Comparison of ENCODE assay signal across 10 cellular contexts in genomic region chr19:18418034-18418724, GRCh38. TPM values are rescaled to one million over a fixed set of nuclear protein-coding genes. Genes with fewer than 3 reads are reported as not detected.
A peak's percentile ranks its signal among the peaks of the same experiment; 100 is the strongest.
DNase-seq lines count a peak whose midpoint lies in the region; ATAC-seq and TF ChIP-seq lines count a peak whose summit lies in the region.
"Had no signal": no experiment of that assay in that cellular context is flagged by ENCODE, and none has a peak within 500 bp of the region (broad histone marks: within the 10 kb centered on the region; RNA-seq: fewer than 3 reads in every experiment).

No MANE protein-coding gene starts in this region.

- peak overlapping the region; percentile 91 for H3K27ac Mint-ChIP-seq in osteocyte (ENCODE audit: unreplicated experiment)

- H3K9me3 Mint-ChIP-seq in osteocyte (ENCODE audit: unreplicated experiment), result no peaks in the 10 kb centered on the region

- H3K36me3 Mint-ChIP-seq in osteocyte (ENCODE audit: unreplicated experiment), result peaks cover 2% of the 10 kb centered on the region

- H3K27me3 Mint-ChIP-seq in osteocyte (ENCODE audit: unreplicated experiment), result no peaks in the 10 kb centered on the region

- no peaks in the 10 kb centered on the region for H3K9me3 ChIP-seq in ES-I3 (ENCODE audit: control insufficient read depth, insufficient read depth, low read length)

- peak overlapping the region; percentile 69 for H3K4me3 Mint-ChIP-seq in osteocyte (ENCODE audit: unreplicated experiment)

- H3K9ac ChIP-seq in ES-I3 (ENCODE audit: low read depth, low read length), result peak overlapping the region; percentile 70; the same call in 1 of the 2 replicates

- no peaks in the 10 kb centered on the region for H3K36me3 ChIP-seq in ES-I3 (ENCODE audit: insufficient read depth, low read length)

- peak; percentile 47 for DNase-seq in SW480 (ENCODE audit: low spot score)
- no peak for DNase-seq in epithelial cell of proximal tubule (ENCODE audit: low read depth)
- DNase-seq in osteocyte (ENCODE audit: extremely low spot score, unreplicated experiment), result no peak
- no peak for DNase-seq in effector CD8-positive, alpha-beta T cell (lab: John Stamatoyannopoulos, UW)
- DNase-seq in SKM-1 (lab: John Stamatoyannopoulos, UW; ENCODE audit: unreplicated experiment), result no peak
- DNase-seq in pons (ENCODE audit: low spot score), result no peak

- peaks cover 25% of the 10 kb centered on the region for H3K4me1 ChIP-seq in ES-I3 (ENCODE audit: insufficient read depth, low read length)

- H3K4me1 Mint-ChIP-seq in osteocyte (ENCODE audit: unreplicated experiment), result peaks cover 71% of the 10 kb centered on the region

- no peak for ATAC-seq in GM19324 (IDR thresholded peaks at IDR 0.05; ENCODE audit: low FRiP score, unreplicated experiment)

- TF ChIP-seq CTCF in epithelial cell of proximal tubule (conservative IDR thresholded peaks at IDR 0.05; ENCODE audit: low read depth, low read length) (no peak), osteocyte (IDR thresholded peaks at IDR 0.05) (no peak)

- H3K4me3 ChIP-seq in epithelial cell of proximal tubule (ENCODE audit: low read depth, low read length), result peak overlapping the region; percentile 75

RNA-seq across cellular contexts. Expression of gene SSBP4, which starts 1.0 kb away (rescaled TPM):
- total RNA-seq in epithelial cell of proximal tubule, result 119 and 171 TPM in 2 replicates
- total RNA-seq in osteocyte, result 82.9 and 102 TPM in 2 replicates

RNA-seq across cellular contexts. Expression of gene ISYNA1, which starts 19.8 kb away (rescaled TPM):
- 88.7 and 115 TPM in 2 replicates for total RNA-seq in epithelial cell of proximal tubule
- total RNA-seq in osteocyte, result 159 and 178 TPM in 2 replicates

RNA-seq across cellular contexts. Expression of gene LRRC25, which starts 20.8 kb away (rescaled TPM):
- total RNA-seq in epithelial cell of proximal tubule (0.06 TPM in 1 of 2 replicates, not detected in the other), osteocyte (0.16 TPM in 1 of 2 replicates, not detected in the other)
- total RNA-seq: LHCN-M2, lung microvascular endothelial cell had no signal

RNA-seq across cellular contexts. Expression of gene GDF15, which starts 32.2 kb away (rescaled TPM):
- total RNA-seq in epithelial cell of proximal tubule (76.3 and 262 TPM in 2 replicates), osteocyte (41.9 and 47.9 TPM in 2 replicates)
